ENCODE assay signal across 8 cellular contexts in genomic region chr15:29269485-29270168, GRCh38. TPM values are rescaled to one million over a fixed set of nuclear protein-coding genes. Genes with fewer than 3 reads are reported as not detected.
DNase-seq lines count a peak whose midpoint lies in the region; ATAC-seq and TF ChIP-seq lines count a peak whose summit lies in the region.

Gene NSMCE3, minus strand, starts transcription at chr15:29269822. Its CDS starts 117 bp downstream, at chr15:29269705.

- peak within 1 kb of the TSS; percentile 75 for H3K9ac ChIP-seq in SK-N-SH

- H3K27me3 ChIP-seq in GM06990 (replicated peaks; ENCODE audit: control insufficient read depth, insufficient read depth, low read length) (no peaks in the 10 kb centered on the region), SK-N-SH (ENCODE audit: insufficient read depth) (no peaks in the 10 kb centered on the region), ovary (no peaks in the 10 kb centered on the region), thyroid gland (no peaks in the 10 kb centered on the region)

- TF ChIP-seq POLR2A in ovary (IDR thresholded peaks at IDR 0.05) (peak; percentile 92), thyroid gland (IDR thresholded peaks at IDR 0.05) (peak; percentile 77 to 98)

- CTCF ChIA-PET in SK-N-SH (lab: Yijun Ruan, JAX) = interaction anchor here (0.9 to 1.3 kb wide), 2 partner anchors 17 to 37 kb away, joined by 3 to 4 read pairs; no protein-coding TSS in a partner anchor

- intact Hi-C loops in Right ventricle myocardium inferior (cut with DNase I) (no loop called here), ovary (cut with DNase I) (no loop called here), thyroid gland (cut with DNase I) (no loop called here)

- WGBS in SK-N-SH (ENCODE audit: low lambda C conversion rate) = under 1% methylated on average over 23 of the region's 68 CpGs
- WGBS in ovary, 3 donors = 0% methylated on average over 38 to 68 of the region's 68 CpGs
- WGBS in thyroid gland, 2 donors = 0% methylated on average over 13 to 21 of the region's 68 CpGs

- H3K4me3 Mint-ChIP-seq in HFFc6 = peak within 1 kb of the TSS; percentile 99
- peak within 1 kb of the TSS; percentile 98 for H3K4me3 Mint-ChIP-seq in activated naive CD8-positive, alpha-beta T cell

- H3K79me2 ChIP-seq in SK-N-SH (ENCODE audit: insufficient read depth) = peaks cover 22% of the 10 kb centered on the region

- H3K36me3 Mint-ChIP-seq in HFFc6 (ENCODE audit: low read depth) = peaks cover 9% of the 10 kb centered on the region
- peaks cover 3% of the 10 kb centered on the region for H3K36me3 Mint-ChIP-seq in activated naive CD8-positive, alpha-beta T cell

- H3K9me2 ChIP-seq in SK-N-SH = no peaks in the 10 kb centered on the region

- DNase-seq in GM06990 (ENCODE audit: extremely low read depth, insufficient read length) (peak; percentile 98), HFFc6 (peak; percentile 81), NAMALWA (ENCODE audit: low spot score) (peak; percentile 95), SK-N-SH (peak; percentile 93), Right ventricle myocardium inferior (ENCODE audit: missing footprints) (peak; percentile 94), ovary (peak; percentile 88 to 94 (median 92)), thyroid gland (peak; percentile 91 to 93)

- no peaks in the 10 kb centered on the region for H4K20me1 ChIP-seq in SK-N-SH (ENCODE audit: insufficient read depth)

- peak within 1 kb of the TSS; percentile 95 for H3K4me2 ChIP-seq in SK-N-SH

- H3K27ac Mint-ChIP-seq in HFFc6 = peak within 1 kb of the TSS; percentile 95
- H3K27ac Mint-ChIP-seq in activated naive CD8-positive, alpha-beta T cell = peak within 1 kb of the TSS; percentile 99

- H3K9me3 ChIP-seq in SK-N-SH (no peaks in the 10 kb centered on the region), ovary (no peaks in the 10 kb centered on the region), thyroid gland (no peaks in the 10 kb centered on the region)

- H3K4me3 ChIP-seq in GM06990 (replicated peaks; ENCODE audit: low read depth, low read length) (peak within 1 kb of the TSS; percentile 70), SK-N-SH (ENCODE audit: low read depth in 2 of 2, low read length in 1 of 2) (peak within 1 kb of the TSS; percentile 82 to 97), ovary (peak within 1 kb of the TSS; percentile 51), thyroid gland (replicated peaks in 1 of 3) (peak within 1 kb of the TSS; percentile 50 to 96 (median 70))

- TF ChIP-seq EP300 in SK-N-SH (IDR thresholded peaks at IDR 0.05; ENCODE audit: borderline replicate concordance in 1 of 2, low read depth in 1 of 2, low read length in 1 of 2) (no peak), ovary (IDR thresholded peaks at IDR 0.05) (no peak)

- H3K9me3 Mint-ChIP-seq in HFFc6 = no peaks in the 10 kb centered on the region
- H3K9me3 Mint-ChIP-seq in activated naive CD8-positive, alpha-beta T cell (ENCODE audit: low read depth) = no peaks in the 10 kb centered on the region

- peaks cover 15 to 16% of the 10 kb centered on the region in 2 experiments; a peak in 3 of 4 replicates for H3K4me1 ChIP-seq in SK-N-SH (ENCODE audit: control insufficient read depth in 1 of 2, insufficient read depth in 2 of 2, low read depth in 1 of 2, low read length in 1 of 2)
- H3K4me1 ChIP-seq in ovary (ENCODE audit: insufficient read depth) = no peaks in the 10 kb centered on the region
- peaks cover 15% of the 10 kb centered on the region in 2 donors for H3K4me1 ChIP-seq in thyroid gland

- H3K27me3 Mint-ChIP-seq in HFFc6 (ENCODE audit: insufficient read depth) = no peaks in the 10 kb centered on the region; the same call in 1 of the 2 replicates
- no peaks in the 10 kb centered on the region for H3K27me3 Mint-ChIP-seq in activated naive CD8-positive, alpha-beta T cell

- peak; percentile 99 for ATAC-seq in Right ventricle myocardium inferior

- H3F3A ChIP-seq in SK-N-SH (replicated peaks; ENCODE audit: insufficient read depth) = peaks cover 7% of the 10 kb centered on the region

- H3K36me3 ChIP-seq in GM06990 (ENCODE audit: control insufficient read depth, insufficient read depth, low read length) (no peaks in the 10 kb centered on the region), SK-N-SH (replicated peaks in 1 of 2; ENCODE audit: control insufficient read depth in 1 of 2, insufficient read depth in 2 of 2, low read length in 1 of 2) (no peaks in the 10 kb centered on the region), ovary (no peaks in the 10 kb centered on the region), thyroid gland (no peaks in the 10 kb centered on the region)

- TF ChIP-seq RAD21 in SK-N-SH (IDR thresholded peaks at IDR 0.05; ENCODE audit: low read length) = no peak

- POLR2A ChIA-PET in SK-N-SH (lab: Yijun Ruan, JAX) = no interaction called here

- peak within 1 kb of the TSS; percentile 99 for H2AFZ ChIP-seq in SK-N-SH (ENCODE audit: low read depth)

- H3K27ac ChIP-seq in SK-N-SH (ENCODE audit: low read depth in 2 of 2, low read length in 1 of 2) (peak within 1 kb of the TSS; percentile 66 to 96), ovary (peak within 1 kb of the TSS; percentile 84 to 98), thyroid gland (peak within 1 kb of the TSS; percentile 86 to 92 (median 91))

- TF ChIP-seq CTCF in GM06990 (IDR thresholded peaks at IDR 0.05; ENCODE audit: insufficient read depth, low read length, poor library complexity, severe bottlenecking) (no peak), HFFc6 (IDR thresholded peaks at IDR 0.05) (no peak), SK-N-SH (IDR thresholded peaks at IDR 0.05) (no peak), ovary (IDR thresholded peaks at IDR 0.05) (no peak), thyroid gland (IDR thresholded peaks at IDR 0.05) (peak in 1 of 6 experiments; percentile 14)

- peaks cover 65% of the 10 kb centered on the region for H3K4me1 Mint-ChIP-seq in HFFc6 (ENCODE audit: low read depth)
- peaks cover 48% of the 10 kb centered on the region for H3K4me1 Mint-ChIP-seq in activated naive CD8-positive, alpha-beta T cell (ENCODE audit: low read depth)

TF ChIP-seq in SK-N-SH, 30 proteins besides CTCF, POLR2A, EP300 and RAD21 (continues in another document):
- TF ChIP-seq FOXM1 (IDR thresholded peaks at IDR 0.05; ENCODE audit: low read depth) = no peak
- TF ChIP-seq YY1 (IDR thresholded peaks at IDR 0.05; ENCODE audit: low read depth) = 0 out of 2 replicates have a peak, but pooled peaks have one; percentile 22
- peak; percentile 90 for TF ChIP-seq POLR2AphosphoS5 (IDR thresholded peaks at IDR 0.05; ENCODE audit: low read depth, low read length)
- no peak for TF ChIP-seq RFX5 (IDR thresholded peaks at IDR 0.05; ENCODE audit: low read length)
- no peak for TF ChIP-seq IRF3 (IDR thresholded peaks at IDR 0.05; ENCODE audit: low read depth, low read length)
- peak; percentile 96 for TF ChIP-seq NRF1 (IDR thresholded peaks at IDR 0.05; ENCODE audit: low read depth, low read length)
- TF ChIP-seq MAX (IDR thresholded peaks at IDR 0.05; ENCODE audit: low read depth) = peak; percentile 29; the same call in 1 of the 2 replicates
- TF ChIP-seq NFIC (IDR thresholded peaks at IDR 0.05; ENCODE audit: borderline replicate concordance) = no peak
- no peak for TF ChIP-seq SMC3 (IDR thresholded peaks at IDR 0.05; ENCODE audit: low read depth, low read length)
- peak; percentile 55; the same call in 1 of the 2 replicates for TF ChIP-seq MXI1 (IDR thresholded peaks at IDR 0.05; ENCODE audit: low read depth, low read length)
- TF ChIP-seq, protein P1, sequence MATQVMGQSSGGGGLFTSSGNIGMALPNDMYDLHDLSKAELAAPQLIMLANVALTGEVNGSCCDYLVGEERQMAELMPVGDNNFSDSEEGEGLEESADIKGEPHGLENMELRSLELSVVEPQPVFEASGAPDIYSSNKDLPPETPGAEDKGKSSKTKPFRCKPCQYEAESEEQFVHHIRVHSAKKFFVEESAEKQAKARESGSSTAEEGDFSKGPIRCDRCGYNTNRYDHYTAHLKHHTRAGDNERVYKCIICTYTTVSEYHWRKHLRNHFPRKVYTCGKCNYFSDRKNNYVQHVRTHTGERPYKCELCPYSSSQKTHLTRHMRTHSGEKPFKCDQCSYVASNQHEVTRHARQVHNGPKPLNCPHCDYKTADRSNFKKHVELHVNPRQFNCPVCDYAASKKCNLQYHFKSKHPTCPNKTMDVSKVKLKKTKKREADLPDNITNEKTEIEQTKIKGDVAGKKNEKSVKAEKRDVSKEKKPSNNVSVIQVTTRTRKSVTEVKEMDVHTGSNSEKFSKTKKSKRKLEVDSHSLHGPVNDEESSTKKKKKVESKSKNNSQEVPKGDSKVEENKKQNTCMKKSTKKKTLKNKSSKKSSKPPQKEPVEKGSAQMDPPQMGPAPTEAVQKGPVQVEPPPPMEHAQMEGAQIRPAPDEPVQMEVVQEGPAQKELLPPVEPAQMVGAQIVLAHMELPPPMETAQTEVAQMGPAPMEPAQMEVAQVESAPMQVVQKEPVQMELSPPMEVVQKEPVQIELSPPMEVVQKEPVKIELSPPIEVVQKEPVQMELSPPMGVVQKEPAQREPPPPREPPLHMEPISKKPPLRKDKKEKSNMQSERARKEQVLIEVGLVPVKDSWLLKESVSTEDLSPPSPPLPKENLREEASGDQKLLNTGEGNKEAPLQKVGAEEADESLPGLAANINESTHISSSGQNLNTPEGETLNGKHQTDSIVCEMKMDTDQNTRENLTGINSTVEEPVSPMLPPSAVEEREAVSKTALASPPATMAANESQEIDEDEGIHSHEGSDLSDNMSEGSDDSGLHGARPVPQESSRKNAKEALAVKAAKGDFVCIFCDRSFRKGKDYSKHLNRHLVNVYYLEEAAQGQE (IDR thresholded peaks at IDR 0.05; ENCODE audit: low read depth, low read length) = peak; percentile 16; the same call in 1 of the 2 replicates

RNA-seq across cellular contexts. Expression of gene NSMCE3, which starts in this region (rescaled TPM):
- 10 to 100 TPM; 10.7 to 12.2 (median 11.3) TPM for total RNA-seq in HFFc6 (2021; fragmentation: NEBNext Ultra II Directional; extraction: Animal tissue kit (Norgen Biotek cat#: 25700))
- polyA plus RNA-seq in SK-N-SH (2012; rRNA removed) (5.2 and 5.5 TPM in 2 replicates), ovary (10 to 100 TPM in 1 of 2 donors, 1 to 10 TPM in 1; 5.5 to 12.6 TPM)
- polyA plus RNA-seq in SK-N-SH (2012; cell fraction: cytosol; rRNA removed) = 5.7 TPM in 2 replicates
- polyA plus RNA-seq in SK-N-SH (2012; cell fraction: nucleus; rRNA removed) = 3.0 and 3.1 TPM in 2 replicates
- total RNA-seq in Right ventricle myocardium inferior (6.8 TPM), ovary (10 to 100 TPM in 5 of 7 donors, 1 to 10 TPM in 2; 7.2 to 16.9 (median 12.7) TPM), thyroid gland (10 to 100 TPM; 19.6 to 21.7 (median 20.8) TPM)

Comparison
In these comparisons a context has a peak if more than half of its experiments do, and no peak if none do; other contexts are left out.
1. Peak in every context shown above with its lines: DNase-seq, ATAC-seq, H3K4me3 ChIP-seq and H3K27ac ChIP-seq.